ENCODE assay signal across 1 cellular context in genomic region chr16:77457046-77457445, GRCh38.
A peak's percentile ranks its signal among the peaks of the same experiment; 100 is the strongest.
TF ChIP-seq lines count a peak whose summit lies in the region.

No MANE protein-coding gene starts in this region.

TF ChIP-seq in endothelial cell of umbilical vein, 7 proteins besides CTCF, POLR2A, EP300 and RAD21:
- peak; percentile 50 for TF ChIP-seq POLR2AphosphoS5 (IDR thresholded peaks at IDR 0.05; ENCODE audit: insufficient read depth, low read depth, low read length)
- TF ChIP-seq FOS (IDR thresholded peaks at IDR 0.05; ENCODE audit: borderline replicate concordance, insufficient read depth, low read length) = peak; percentile 73
- TF ChIP-seq MAX (IDR thresholded peaks at IDR 0.05; ENCODE audit: insufficient read depth, insufficient read length) = no peak
- TF ChIP-seq JUN (IDR thresholded peaks at IDR 0.05; ENCODE audit: borderline replicate concordance, insufficient read depth, insufficient read length, low read depth) = peak; percentile 81
- TF ChIP-seq GATA2 (IDR thresholded peaks at IDR 0.05; ENCODE audit: insufficient read depth, insufficient read length, low read depth, low read length) = peak; percentile 36
